10 cellular contexts compared by ENCODE assay signal in the genomic region with DNA sequence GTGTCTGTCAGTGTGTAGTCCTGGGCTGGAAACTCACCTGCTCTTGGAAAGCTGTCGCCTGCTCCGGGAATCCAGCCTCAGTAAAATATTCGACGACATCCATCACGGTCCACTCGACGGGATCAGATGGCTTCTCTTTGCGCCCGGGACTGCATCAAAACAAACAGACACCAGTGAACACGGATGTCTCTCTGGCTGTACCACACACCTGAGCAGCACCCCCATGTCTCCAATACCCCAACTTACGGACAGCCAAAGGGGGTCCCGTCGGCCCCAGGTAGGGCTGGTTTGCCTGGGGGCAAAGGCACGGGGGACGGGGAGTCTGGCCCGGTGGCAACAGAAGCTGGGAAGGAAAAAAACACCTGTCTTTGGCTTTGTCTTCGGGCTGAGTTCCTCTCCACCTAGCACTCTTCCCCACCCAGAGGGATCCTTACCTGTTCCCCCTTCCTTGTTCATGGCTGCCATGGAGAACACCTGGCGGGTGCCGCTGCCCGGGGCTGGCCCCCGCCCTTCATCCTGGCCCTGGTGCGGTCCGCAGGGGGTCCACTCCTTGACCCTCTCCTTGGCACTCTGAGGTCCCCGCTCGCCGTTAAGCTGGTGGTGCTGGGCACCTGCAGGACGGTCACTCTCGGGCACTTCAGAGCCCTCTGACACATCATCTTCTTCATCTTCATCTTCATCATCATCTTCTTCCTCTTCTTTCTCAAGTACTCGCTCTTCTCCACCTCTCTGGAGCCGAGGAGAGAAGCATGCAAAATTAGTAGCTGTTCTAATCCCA. TPM values are rescaled to one million over a fixed set of nuclear protein-coding genes. Genes with fewer than 3 reads are reported as not detected.
DNase-seq lines count a peak whose midpoint lies in the region; ATAC-seq, FAIRE-seq and TF ChIP-seq lines count a peak whose summit lies in the region.
"Had no signal": no experiment of that assay in that cellular context is flagged by ENCODE, and none has a peak within 500 bp of the region (broad histone marks: within the 10 kb centered on the region; RNA-seq: fewer than 3 reads in every experiment).

No MANE protein-coding gene starts in this region.

- H4K20me1 ChIP-seq in HCT116 (ENCODE audit: insufficient read depth) (no peaks in the 10 kb centered on the region), K562 (replicated peaks; ENCODE audit: control insufficient read depth, insufficient read depth, low read length) (no peaks in the 10 kb centered on the region)

- H3K27ac ChIP-seq in AG04450 (ENCODE audit: low read depth, low read length) (no peak overlapping the region), HCT116 (ENCODE audit: low read depth, low read length) (peak overlapping the region; percentile 78; the same call in 1 of the 2 replicates), K562 (ENCODE audit: extremely low read depth, low read depth, low read length) (no peak overlapping the region)

- no peak for FAIRE-seq in K562 (lab: Jason Lieb, UNC)
- FAIRE-seq: TTC549 had no signal

- H2AFZ ChIP-seq in HCT116 (ENCODE audit: low read depth, low read length, poor library complexity, severe bottlenecking) (no peak overlapping the region), K562 (ENCODE audit: low read depth, low read length) (no peak overlapping the region)

- peaks cover 20% of the 10 kb centered on the region for H3K36me3 Mint-ChIP-seq in mesothelial cell of epicardium

- no peak for DNase-seq in AG04450 (ENCODE audit: low read depth, low spot score)
- no peak for DNase-seq in HCT116 (ENCODE audit: low read depth, low spot score)
- no peak for DNase-seq in K562 (ENCODE audit: extremely low read depth in 1 of 4, low spot score in 3 of 4)
- DNase-seq in mesothelial cell of epicardium (ENCODE audit: low spot score in 2 of 2, unreplicated experiment in 2 of 2) = no peak
- DNase-seq in activated CD4-positive, CD25-positive, alpha-beta regulatory T cell treated with anti-CD3 and anti-CD28 coated beads, Interleukin-2, amount 50 U/mL, for 72 hours = no peak
- DNase-seq in NCI-H226 = no peak
- DNase-seq in dermis blood vessel endothelial cell = no peak
- DNase-seq in foreskin melanocyte = no peak

- in situ Hi-C loops in K562 (cut with MboI) = no loop called here

- H3K9ac ChIP-seq in HCT116 (ENCODE audit: low read length) (peak overlapping the region; percentile 53; the same call in 1 of the 2 replicates), K562 (ENCODE audit: insufficient read depth in 1 of 2, low read depth in 2 of 2, low read length in 2 of 2) (peak overlapping the region; percentile 39 to 89; a peak in 3 of 4 replicates)

- H3K9me3 ChIP-seq in AG04450 (ENCODE audit: control insufficient read depth, insufficient read depth, low read length) (peaks cover 8% of the 10 kb centered on the region; the same call in 1 of the 2 replicates), HCT116 (ENCODE audit: control insufficient read depth in 1 of 2, insufficient read depth in 1 of 2, low read depth in 1 of 2, low read length in 2 of 2) (peaks cover 3 to 7% of the 10 kb centered on the region in 2 experiments; a peak in 1 of 4 replicates), K562 (replicated peaks; ENCODE audit: control insufficient read depth, insufficient read depth, low read depth, low read length) (peaks cover 9% of the 10 kb centered on the region)

- no peak for TF ChIP-seq RAD21 in HCT116 (IDR thresholded peaks at IDR 0.05; ENCODE audit: low read depth)
- TF ChIP-seq RAD21 in K562 (CRISPR knock-in tag; conservative IDR thresholded peaks at IDR 0.05 in 1 of 2, IDR thresholded peaks at IDR 0.05 in 1 of 2) = no peak

- TSS peak; percentile 30 for BruUV-seq in HCT116 (replicated peaks; lab: Mats Ljungman, UMichigan)
- BruUV-seq in K562 (replicated peaks; lab: Mats Ljungman, UMichigan) = no TSS peak

- H3K4me2 ChIP-seq in HCT116 (ENCODE audit: low read length) (peak overlapping the region; percentile 82), K562 (ENCODE audit: insufficient read depth, low read length) (peak overlapping the region; percentile 50)

- no peak for TF ChIP-seq CTCF in AG04450 (IDR thresholded peaks at IDR 0.05; ENCODE audit: low read depth, low read length)
- no peak for TF ChIP-seq CTCF in HCT116 (IDR thresholded peaks at IDR 0.05 in 2 of 3, conservative IDR thresholded peaks at IDR 0.05 in 1 of 3; ENCODE audit: borderline replicate concordance in 1 of 3, insufficient read depth in 1 of 3, low read depth in 2 of 3, low read length in 2 of 3)
- no peak for TF ChIP-seq CTCF in K562 (IDR thresholded peaks at IDR 0.05 in 2 of 3, conservative IDR thresholded peaks at IDR 0.05 in 1 of 3; ENCODE audit: insufficient read depth in 2 of 3, low read depth in 1 of 3, low read length in 3 of 3)
- no peak for TF ChIP-seq CTCF in mesothelial cell of epicardium (IDR thresholded peaks at IDR 0.05; ENCODE audit: unreplicated experiment)

- peaks cover 14% of the 10 kb centered on the region for H3K4me1 Mint-ChIP-seq in mesothelial cell of epicardium

- H3K27me3 ChIP-seq in AG04450 (ENCODE audit: control insufficient read depth, insufficient read depth, low read length) = no peaks in the 10 kb centered on the region
- no peaks in the 10 kb centered on the region for H3K27me3 ChIP-seq in HCT116 (ENCODE audit: insufficient read depth, low read length)
- no peaks in the 10 kb centered on the region for H3K27me3 ChIP-seq in K562 (ENCODE audit: control insufficient read depth in 2 of 2, insufficient read depth in 2 of 2, low read length in 2 of 2)
- H3K27me3 ChIP-seq: gastroesophageal sphincter had no signal

- no peak for TF ChIP-seq EP300 in K562 (IDR thresholded peaks at IDR 0.05; ENCODE audit: low read length)

- H3K4me1 ChIP-seq in HCT116 (ENCODE audit: control insufficient read depth in 1 of 2, insufficient read depth in 2 of 2, low read length in 2 of 2) (peaks cover 12 to 19% of the 10 kb centered on the region in 2 experiments), K562 (replicated peaks in 1 of 2; ENCODE audit: control insufficient read depth in 2 of 2, insufficient read depth in 2 of 2, low read length in 2 of 2) (peaks cover 11 to 39% of the 10 kb centered on the region in 2 experiments; a peak in 3 of 5 replicates)

- RAD21 ChIA-PET in HCT116 (lab: Charles Lee; ENCODE audit: low non-redundant PET in 1 of 2, low total read pairs in 2 of 2, uncharacterized antibody in 2 of 2, unreplicated experiment in 2 of 2) = no interaction called here

- TF ChIP-seq POLR2A in HCT116 (IDR thresholded peaks at IDR 0.05; ENCODE audit: borderline replicate concordance, extremely low read depth, insufficient read depth, insufficient read length) (no peak), K562 (conservative IDR thresholded peaks at IDR 0.05) (no peak)

- peak overlapping the region; percentile 86 for H3K27ac Mint-ChIP-seq in mesothelial cell of epicardium

- POLR2A ChIA-PET in AG04450 (lab: Yijun Ruan, JAX) = no interaction called here
- POLR2A ChIA-PET in HCT116 (lab: Charles Lee) = interaction anchor here (1.8 kb wide), 1 partner anchor 8 kb away, joined by 4 read pairs; no protein-coding TSS in a partner anchor
- POLR2A ChIA-PET in K562 (lab: Yijun Ruan, JAX) = no interaction called here

- H3K9me3 Mint-ChIP-seq in mesothelial cell of epicardium = no peaks in the 10 kb centered on the region

- no peaks in the 10 kb centered on the region for H3K9me2 ChIP-seq in HCT116 (ENCODE audit: insufficient read depth)

- no peaks in the 10 kb centered on the region for H3K79me2 ChIP-seq in HCT116 (ENCODE audit: insufficient read depth, low read length)
- H3K79me2 ChIP-seq in K562 (ENCODE audit: control insufficient read depth, insufficient read depth, low read length) = peaks cover 13% of the 10 kb centered on the region

- H3K9me1 ChIP-seq in K562 (ENCODE audit: control insufficient read depth, insufficient read depth, low read length) = no peaks in the 10 kb centered on the region

- H3K4me3 Mint-ChIP-seq in mesothelial cell of epicardium = peak overlapping the region; percentile 78

- intact Hi-C loops in HCT116 (cut with micrococcal nuclease) (no loop called here), K562 (cut with micrococcal nuclease) (no loop called here)

- H3K4me3 ChIP-seq in AG04450 (ENCODE audit: low read depth, low read length) (peak overlapping the region; percentile 77), HCT116 (replicated peaks in 1 of 2; ENCODE audit: low read depth in 1 of 2, low read length in 2 of 2) (peak overlapping the region; percentile 45 to 58), K562 (peak overlapping the region; percentile 63; the same call in 1 of the 2 replicates)

- peaks cover 0 to 3% of the 10 kb centered on the region in 2 experiments; a peak in 1 of 4 replicates for H3K36me3 ChIP-seq in HCT116 (ENCODE audit: control insufficient read depth in 1 of 2, insufficient read depth in 2 of 2, low read length in 2 of 2)
- H3K36me3 ChIP-seq in K562 (ENCODE audit: control insufficient read depth, insufficient read depth, low read length) = peaks cover 22% of the 10 kb centered on the region; the same call in 2 of the 3 replicates

- WGBS in K562 (ENCODE audit: insufficient coverage, low coverage, missing lambda C conversion rate) = 86% methylated on average over 25 of the region's 30 CpGs

- H3K27me3 Mint-ChIP-seq in mesothelial cell of epicardium (ENCODE audit: low read depth) = no peaks in the 10 kb centered on the region

- ATAC-seq in HCT116 (no peak), K562 (no peak)
- ATAC-seq: gastroesophageal sphincter had no signal

- CTCF ChIA-PET in AG04450 (lab: Charles Lee) = no interaction called here
- CTCF ChIA-PET in HCT116 (lab: Charles Lee) = interaction anchor here (1.4 kb wide), 1 partner anchor 17 kb away, joined by 3 read pairs; the partner anchor contains the start of gene MISP3
- CTCF ChIA-PET in K562 (lab: Yijun Ruan, JAX; ENCODE audit: low intra/inter-chr PET ratio) = interaction anchor here (0.5 to 0.6 kb wide), 2 partner anchors 16 to 209 kb away, joined by 3 read pairs; no protein-coding TSS in a partner anchor

RNA-seq across cellular contexts. Expression of gene SAMD1, which starts 1.7 kb away (rescaled TPM):
- polyA plus RNA-seq in AG04450 (2011; rRNA removed) (5.1 and 6.5 TPM in 2 replicates), K562 (2011; rRNA removed) (14.3 and 14.8 TPM in 2 replicates), K562 (2014; fragmentation: Illumina TruSeq; extraction: Trizol) (45.7 and 48.9 TPM in 2 replicates), K562 (2014; fragmentation: Nextera tagmentation; extraction: Ambion mirVana) (1 to 10 TPM; 2.9 to 3.1 TPM), K562 (2014; rRNA removed) (44.5 and 47.8 TPM in 2 replicates)
- 5.6 and 6.4 TPM in 2 replicates for polyA minus RNA-seq in AG04450 (2011; rRNA and poly(A)+ RNA removed)
- total RNA-seq in HCT116 (2021; ENCODE audit: unreplicated experiment) (62.9 TPM), K562 (2014; rRNA removed) (65.4 and 71.9 TPM in 2 replicates), K562 (2014; rRNA removed; fragmentation: Illumina TruSeq; extraction: Trizol) (15.4 and 16.0 TPM in 2 replicates), K562 (2015; rRNA removed; fragmentation: Illumina TruSeq; extraction: Trizol) (43.5 and 51.7 TPM in 2 replicates), K562 (2021) (85.9 and 96.0 TPM in 2 replicates), mesothelial cell of epicardium (67.8 to 74.2 TPM (median 74.0 TPM) in 3 replicates), dermis blood vessel endothelial cell (22.3 and 25.2 TPM in 2 replicates)
- polyA plus RNA-seq in HCT116 (2012) = 36.9 and 39.2 TPM in 2 replicates
- total RNA-seq in K562 (2011; cell fraction: chromatin; rRNA removed; ENCODE audit: low replicate concordance) = 9.8 and 27.6 TPM in 2 replicates
- total RNA-seq in K562 (2011; cell fraction: nucleolus; rRNA removed) = 23.5 and 24.9 TPM in 2 replicates
- total RNA-seq in K562 (2011; cell fraction: nucleoplasm; rRNA removed) = 12.7 and 15.1 TPM in 2 replicates
- polyA plus RNA-seq in K562 (2011; cell fraction: cytosol; rRNA removed) = 15.9 and 30.2 TPM in 2 replicates
- polyA plus RNA-seq in K562 (2011; cell fraction: nucleus; rRNA removed) = 34.7 and 64.0 TPM in 2 replicates
- polyA plus RNA-seq in K562 (2012) = 39.1 and 39.7 TPM in 2 replicates
- polyA minus RNA-seq in K562 (2011; rRNA and poly(A)+ RNA removed) = 4.1 and 7.6 TPM in 2 replicates
- polyA minus RNA-seq in K562 (2011; cell fraction: cytosol; rRNA and poly(A)+ RNA removed) = 22.9 and 32.7 TPM in 2 replicates
- 4.8 and 5.0 TPM in 2 replicates for polyA minus RNA-seq in K562 (2011; cell fraction: nucleus; rRNA and poly(A)+ RNA removed)

RNA-seq across cellular contexts. Expression of gene C19orf67, which starts 3.2 kb away (rescaled TPM):
- polyA plus RNA-seq in AG04450 (2011; rRNA removed) (not detected in 2 replicates), K562 (2011; rRNA removed) (0.39 and 0.56 TPM in 2 replicates), K562 (2014; fragmentation: Illumina TruSeq; extraction: Trizol) (0.28 and 0.39 TPM in 2 replicates), K562 (2014; fragmentation: Nextera tagmentation; extraction: Ambion mirVana) (not detected), K562 (2014; rRNA removed) (1.8 TPM in 1 of 2 replicates, not detected in the other)
- not detected in 2 replicates for polyA minus RNA-seq in AG04450 (2011; rRNA and poly(A)+ RNA removed)
- total RNA-seq in HCT116 (2021; ENCODE audit: unreplicated experiment) (not detected), K562 (2014; rRNA removed) (0.45 and 1.5 TPM in 2 replicates), K562 (2014; rRNA removed; fragmentation: Illumina TruSeq; extraction: Trizol) (0.35 TPM in 1 of 2 replicates, not detected in the other), K562 (2015; rRNA removed; fragmentation: Illumina TruSeq; extraction: Trizol) (0.29 and 0.53 TPM in 2 replicates), K562 (2021) (1.1 and 2.1 TPM in 2 replicates), mesothelial cell of epicardium (0.45 to 0.90 TPM (median 0.58 TPM) in 3 replicates), dermis blood vessel endothelial cell (not detected in 2 replicates)
- not detected in 2 replicates for polyA plus RNA-seq in HCT116 (2012)
- total RNA-seq in K562 (2011; cell fraction: chromatin; rRNA removed; ENCODE audit: low replicate concordance) = 0.83 and 2.1 TPM in 2 replicates
- total RNA-seq in K562 (2011; cell fraction: nucleolus; rRNA removed) = 3.7 and 4.5 TPM in 2 replicates
- total RNA-seq in K562 (2011; cell fraction: nucleoplasm; rRNA removed) = 1.8 and 2.1 TPM in 2 replicates
- 0.46 and 0.97 TPM in 2 replicates for polyA plus RNA-seq in K562 (2011; cell fraction: cytosol; rRNA removed)
- polyA plus RNA-seq in K562 (2011; cell fraction: nucleus; rRNA removed) = 1.2 and 3.8 TPM in 2 replicates
- 0.62 and 0.68 TPM in 2 replicates for polyA plus RNA-seq in K562 (2012)
- 0.14 TPM in 1 of 2 replicates, not detected in the other for polyA minus RNA-seq in K562 (2011; rRNA and poly(A)+ RNA removed)
- not detected in 2 replicates for polyA minus RNA-seq in K562 (2011; cell fraction: cytosol; rRNA and poly(A)+ RNA removed)
- 1.5 and 3.0 TPM in 2 replicates for polyA minus RNA-seq in K562 (2011; cell fraction: nucleus; rRNA and poly(A)+ RNA removed)
- total RNA-seq: gastroesophageal sphincter had no signal

RNA-seq across cellular contexts. Expression of gene MISP3, which starts 16.2 kb away (rescaled TPM):
- 0.27 and 0.56 TPM in 2 replicates for polyA plus RNA-seq in AG04450 (2011; rRNA removed)
- polyA minus RNA-seq in AG04450 (2011; rRNA and poly(A)+ RNA removed) = not detected in 2 replicates
- 5.2 TPM for total RNA-seq in HCT116 (2021; ENCODE audit: unreplicated experiment)
- polyA plus RNA-seq in HCT116 (2012) = 3.8 and 5.6 TPM in 2 replicates
- total RNA-seq in K562 (2011; cell fraction: chromatin; rRNA removed; ENCODE audit: low replicate concordance) = 1.7 and 5.3 TPM in 2 replicates
- total RNA-seq in K562 (2011; cell fraction: nucleolus; rRNA removed) = 5.5 and 5.7 TPM in 2 replicates
- total RNA-seq in K562 (2011; cell fraction: nucleoplasm; rRNA removed) = 4.1 and 5.0 TPM in 2 replicates
- 3.1 and 3.9 TPM in 2 replicates for total RNA-seq in K562 (2014; rRNA removed)
- total RNA-seq in K562 (2014; rRNA removed; fragmentation: Illumina TruSeq; extraction: Trizol) = 0.69 and 0.73 TPM in 2 replicates
- total RNA-seq in K562 (2015; rRNA removed; fragmentation: Illumina TruSeq; extraction: Trizol) = 1.6 and 1.9 TPM in 2 replicates
- total RNA-seq in K562 (2021) = 1.9 and 2.9 TPM in 2 replicates
- polyA plus RNA-seq in K562 (2011; rRNA removed) = 1.2 and 2.1 TPM in 2 replicates
- polyA plus RNA-seq in K562 (2011; cell fraction: cytosol; rRNA removed) = 2.1 and 3.0 TPM in 2 replicates
- 8.6 and 12.9 TPM in 2 replicates for polyA plus RNA-seq in K562 (2011; cell fraction: nucleus; rRNA removed)
- 3.6 and 4.2 TPM in 2 replicates for polyA plus RNA-seq in K562 (2012)
- polyA plus RNA-seq in K562 (2014; fragmentation: Illumina TruSeq; extraction: Trizol) = 2.6 and 3.2 TPM in 2 replicates
- under 1 TPM; 0.25 to 0.37 TPM for polyA plus RNA-seq in K562 (2014; fragmentation: Nextera tagmentation; extraction: Ambion mirVana)
- polyA plus RNA-seq in K562 (2014; rRNA removed) = 5.4 and 5.6 TPM in 2 replicates
- not detected in 2 replicates for polyA minus RNA-seq in K562 (2011; rRNA and poly(A)+ RNA removed)
- polyA minus RNA-seq in K562 (2011; cell fraction: cytosol; rRNA and poly(A)+ RNA removed) = 0.91 TPM in 1 of 2 replicates, not detected in the other
- polyA minus RNA-seq in K562 (2011; cell fraction: nucleus; rRNA and poly(A)+ RNA removed) = 1.8 and 1.9 TPM in 2 replicates
- 0.81 to 1.3 TPM (median 0.98 TPM) in 3 replicates for total RNA-seq in mesothelial cell of epicardium
- total RNA-seq in dermis blood vessel endothelial cell = under 0.01 and 0.19 TPM in 2 replicates

RNA-seq across cellular contexts. Expression of gene PALM3, which starts 26.9 kb away (rescaled TPM):
- 0.43 and 0.51 TPM in 2 replicates for polyA plus RNA-seq in AG04450 (2011; rRNA removed)
- polyA minus RNA-seq in AG04450 (2011; rRNA and poly(A)+ RNA removed) = 0.22 and 0.41 TPM in 2 replicates
- 3.3 TPM for total RNA-seq in HCT116 (2021; ENCODE audit: unreplicated experiment)
- polyA plus RNA-seq in HCT116 (2012) = 1.3 and 2.6 TPM in 2 replicates
- 0.53 and 0.76 TPM in 2 replicates for total RNA-seq in K562 (2011; cell fraction: chromatin; rRNA removed; ENCODE audit: low replicate concordance)
- 0.33 and 0.92 TPM in 2 replicates for total RNA-seq in K562 (2011; cell fraction: nucleolus; rRNA removed)
- 0.73 and 0.99 TPM in 2 replicates for total RNA-seq in K562 (2011; cell fraction: nucleoplasm; rRNA removed)
- 8.2 and 8.9 TPM in 2 replicates for total RNA-seq in K562 (2014; rRNA removed)
- 2.5 and 2.8 TPM in 2 replicates for total RNA-seq in K562 (2014; rRNA removed; fragmentation: Illumina TruSeq; extraction: Trizol)
- 3.3 and 3.7 TPM in 2 replicates for total RNA-seq in K562 (2015; rRNA removed; fragmentation: Illumina TruSeq; extraction: Trizol)
- 7.6 and 9.3 TPM in 2 replicates for total RNA-seq in K562 (2021)
- 2.3 and 2.9 TPM in 2 replicates for polyA plus RNA-seq in K562 (2011; rRNA removed)
- 2.1 and 6.1 TPM in 2 replicates for polyA plus RNA-seq in K562 (2011; cell fraction: cytosol; rRNA removed)
- polyA plus RNA-seq in K562 (2011; cell fraction: nucleus; rRNA removed) = 1.1 and 2.9 TPM in 2 replicates
- polyA plus RNA-seq in K562 (2012) = 2.0 and 13.9 TPM in 2 replicates
- 7.4 and 10.8 TPM in 2 replicates for polyA plus RNA-seq in K562 (2014; fragmentation: Illumina TruSeq; extraction: Trizol)
- under 1 TPM; 0.07 to 0.29 TPM for polyA plus RNA-seq in K562 (2014; fragmentation: Nextera tagmentation; extraction: Ambion mirVana)
- 8.9 and 12.1 TPM in 2 replicates for polyA plus RNA-seq in K562 (2014; rRNA removed)
- 0.39 and 1.3 TPM in 2 replicates for polyA minus RNA-seq in K562 (2011; rRNA and poly(A)+ RNA removed)
- polyA minus RNA-seq in K562 (2011; cell fraction: cytosol; rRNA and poly(A)+ RNA removed) = 0.91 and 1.4 TPM in 2 replicates
- polyA minus RNA-seq in K562 (2011; cell fraction: nucleus; rRNA and poly(A)+ RNA removed) = 0.27 and 0.56 TPM in 2 replicates
- 2.0 to 2.4 TPM (median 2.3 TPM) in 3 replicates for total RNA-seq in mesothelial cell of epicardium
- not detected in 2 replicates for total RNA-seq in dermis blood vessel endothelial cell
- total RNA-seq: gastroesophageal sphincter had no signal

RNA-seq across cellular contexts. Expression of gene PRKACA, which starts 28.7 kb away (rescaled TPM):
- polyA plus RNA-seq in AG04450 (2011; rRNA removed) = 17.9 and 25.1 TPM in 2 replicates
- polyA minus RNA-seq in AG04450 (2011; rRNA and poly(A)+ RNA removed) = 21.6 and 26.0 TPM in 2 replicates
- 95.7 TPM for total RNA-seq in HCT116 (2021; ENCODE audit: unreplicated experiment)
- polyA plus RNA-seq in HCT116 (2012) = 64.0 and 66.0 TPM in 2 replicates
- 26.1 and 58.3 TPM in 2 replicates for total RNA-seq in K562 (2011; cell fraction: chromatin; rRNA removed; ENCODE audit: low replicate concordance)
- 30.5 and 42.7 TPM in 2 replicates for total RNA-seq in K562 (2011; cell fraction: nucleolus; rRNA removed)
- 28.7 and 35.1 TPM in 2 replicates for total RNA-seq in K562 (2011; cell fraction: nucleoplasm; rRNA removed)
- total RNA-seq in K562 (2014; rRNA removed) = 8.4 and 12.7 TPM in 2 replicates
- 10.6 and 13.0 TPM in 2 replicates for total RNA-seq in K562 (2014; rRNA removed; fragmentation: Illumina TruSeq; extraction: Trizol)
- total RNA-seq in K562 (2015; rRNA removed; fragmentation: Illumina TruSeq; extraction: Trizol) = 11.9 and 12.2 TPM in 2 replicates
- 57.8 and 63.1 TPM in 2 replicates for total RNA-seq in K562 (2021)
- 19.9 and 22.9 TPM in 2 replicates for polyA plus RNA-seq in K562 (2011; rRNA removed)
- polyA plus RNA-seq in K562 (2011; cell fraction: cytosol; rRNA removed) = 18.1 and 22.9 TPM in 2 replicates
- 9.4 and 10.8 TPM in 2 replicates for polyA plus RNA-seq in K562 (2011; cell fraction: nucleus; rRNA removed)
- polyA plus RNA-seq in K562 (2012) = 53.1 and 56.7 TPM in 2 replicates
- 50.6 and 59.4 TPM in 2 replicates for polyA plus RNA-seq in K562 (2014; fragmentation: Illumina TruSeq; extraction: Trizol)
- polyA plus RNA-seq in K562 (2014; fragmentation: Nextera tagmentation; extraction: Ambion mirVana) = 1 to 10 TPM; 1.2 to 1.7 TPM
- 37.6 and 39.7 TPM in 2 replicates for polyA plus RNA-seq in K562 (2014; rRNA removed)
- polyA minus RNA-seq in K562 (2011; rRNA and poly(A)+ RNA removed) = 16.0 and 20.3 TPM in 2 replicates
- polyA minus RNA-seq in K562 (2011; cell fraction: cytosol; rRNA and poly(A)+ RNA removed) = 18.1 and 18.7 TPM in 2 replicates
- 7.5 and 8.3 TPM in 2 replicates for polyA minus RNA-seq in K562 (2011; cell fraction: nucleus; rRNA and poly(A)+ RNA removed)
- 80.9 to 87.7 TPM (median 82.9 TPM) in 3 replicates for total RNA-seq in mesothelial cell of epicardium
- total RNA-seq in dermis blood vessel endothelial cell = 42.7 and 92.6 TPM in 2 replicates
